1 cellular context compared by ENCODE assay signal in genomic region chr10:132059760-132060508, GRCh38.
TF ChIP-seq lines count a peak whose summit lies in the region.

No MANE protein-coding gene starts in this region.

TF ChIP-seq in HepG2, 621 proteins besides CTCF, POLR2A, EP300 and RAD21:
- TF ChIP-seq, protein P1, sequence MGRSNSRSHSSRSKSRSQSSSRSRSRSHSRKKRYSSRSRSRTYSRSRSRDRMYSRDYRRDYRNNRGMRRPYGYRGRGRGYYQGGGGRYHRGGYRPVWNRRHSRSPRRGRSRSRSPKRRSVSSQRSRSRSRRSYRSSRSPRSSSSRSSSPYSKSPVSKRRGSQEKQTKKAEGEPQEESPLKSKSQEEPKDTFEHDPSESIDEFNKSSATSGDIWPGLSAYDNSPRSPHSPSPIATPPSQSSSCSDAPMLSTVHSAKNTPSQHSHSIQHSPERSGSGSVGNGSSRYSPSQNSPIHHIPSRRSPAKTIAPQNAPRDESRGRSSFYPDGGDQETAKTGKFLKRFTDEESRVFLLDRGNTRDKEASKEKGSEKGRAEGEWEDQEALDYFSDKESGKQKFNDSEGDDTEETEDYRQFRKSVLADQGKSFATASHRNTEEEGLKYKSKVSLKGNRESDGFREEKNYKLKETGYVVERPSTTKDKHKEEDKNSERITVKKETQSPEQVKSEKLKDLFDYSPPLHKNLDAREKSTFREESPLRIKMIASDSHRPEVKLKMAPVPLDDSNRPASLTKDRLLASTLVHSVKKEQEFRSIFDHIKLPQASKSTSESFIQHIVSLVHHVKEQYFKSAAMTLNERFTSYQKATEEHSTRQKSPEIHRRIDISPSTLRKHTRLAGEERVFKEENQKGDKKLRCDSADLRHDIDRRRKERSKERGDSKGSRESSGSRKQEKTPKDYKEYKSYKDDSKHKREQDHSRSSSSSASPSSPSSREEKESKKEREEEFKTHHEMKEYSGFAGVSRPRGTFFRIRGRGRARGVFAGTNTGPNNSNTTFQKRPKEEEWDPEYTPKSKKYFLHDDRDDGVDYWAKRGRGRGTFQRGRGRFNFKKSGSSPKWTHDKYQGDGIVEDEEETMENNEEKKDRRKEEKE (IDR thresholded peaks at IDR 0.05) = no peak
- TF ChIP-seq BRD4 (CRISPR knock-in tag; IDR thresholded peaks at IDR 0.05) = no peak
- no peak for TF ChIP-seq ZNF607 (CRISPR knock-in tag; IDR thresholded peaks at IDR 0.05; ENCODE audit: borderline replicate concordance)
- no peak for TF ChIP-seq ADNP (CRISPR knock-in tag; IDR thresholded peaks at IDR 0.05)
- TF ChIP-seq RNF2 (conservative IDR thresholded peaks at IDR 0.05; ENCODE audit: low read depth) = no peak
- no peak for TF ChIP-seq ZBTB14 (CRISPR knock-in tag; IDR thresholded peaks at IDR 0.05)
